ENCODE assay signal across 1 cellular context in the genomic region with DNA sequence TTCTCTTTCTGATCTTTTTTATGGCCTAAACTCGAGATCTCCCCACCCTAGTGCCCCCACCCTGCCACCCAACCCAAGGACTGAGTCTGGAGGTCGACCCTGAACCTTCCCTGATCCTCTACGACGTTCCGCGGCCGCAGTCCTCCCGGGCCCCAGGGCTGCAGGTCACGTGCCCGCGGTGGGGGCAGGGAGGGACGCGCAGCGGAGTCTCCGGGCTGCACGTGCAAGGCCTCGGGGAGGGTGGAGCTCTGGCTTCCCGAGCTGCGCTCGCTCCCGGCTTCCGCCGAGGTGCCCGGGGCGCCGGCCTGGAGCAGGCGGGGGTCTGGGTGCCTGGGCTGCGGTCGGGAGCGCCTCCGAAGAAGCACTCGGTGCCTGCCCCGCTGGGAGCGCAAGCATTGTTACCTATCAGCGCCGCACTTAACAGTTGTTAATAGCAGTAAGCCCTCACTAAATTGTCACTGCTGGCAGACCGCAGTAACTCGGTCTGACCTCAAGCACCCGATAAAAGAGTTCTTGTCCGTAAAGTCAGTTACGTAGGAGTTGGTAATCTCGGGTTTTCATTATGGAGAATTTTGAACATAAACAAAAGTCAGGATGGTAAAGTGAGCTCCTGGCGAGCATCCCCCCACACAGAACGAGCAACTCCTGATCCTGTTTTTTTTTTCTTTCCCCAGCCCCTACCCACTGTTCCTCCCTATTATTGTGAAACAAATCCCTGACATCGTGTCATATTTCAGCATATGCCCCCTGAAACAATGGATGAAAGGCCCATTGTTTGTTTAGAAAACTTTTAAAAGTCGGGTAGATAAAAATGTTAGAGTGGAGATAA.
A peak's percentile ranks its signal among the peaks of the same experiment; 100 is the strongest.
TF ChIP-seq lines count a peak whose summit lies in the region.

No MANE protein-coding gene starts in this region.

TF ChIP-seq in HepG2, 621 proteins besides CTCF, POLR2A, EP300 and RAD21 (continued from another document and continues in another):
- TF ChIP-seq ZNF614 (CRISPR knock-in tag; IDR thresholded peaks at IDR 0.05; ENCODE audit: borderline replicate concordance) (peak; percentile 51; the same call in 1 of the 2 replicates), PRMT3 (CRISPR knock-in tag; IDR thresholded peaks at IDR 0.05; ENCODE audit: borderline replicate concordance, low read depth) (0 out of 2 replicates have a peak, but pooled peaks have one; percentile 59), TOPORS (CRISPR knock-in tag; IDR thresholded peaks at IDR 0.05) (peak; percentile 76; the same call in 1 of the 2 replicates), ZNF678 (CRISPR knock-in tag; IDR thresholded peaks at IDR 0.05) (peak; percentile 80; the same call in 1 of the 2 replicates), ARNTL (CRISPR knock-in tag; IDR thresholded peaks at IDR 0.05) (peak; percentile 99), NFIC (IDR thresholded peaks at IDR 0.05; ENCODE audit: low read length) (peak; percentile 35; the same call in 1 of the 2 replicates), NBN (conservative IDR thresholded peaks at IDR 0.05) (no peak), ZBTB40 (IDR thresholded peaks at IDR 0.05) (no peak), ZBTB40 (CRISPR knock-in tag; IDR thresholded peaks at IDR 0.05) (peak; percentile 57; the same call in 1 of the 2 replicates), ZNF652 (CRISPR knock-in tag; IDR thresholded peaks at IDR 0.05; ENCODE audit: borderline replicate concordance, low read depth) (no peak), ARNT (IDR thresholded peaks at IDR 0.05) (no peak), MIER2 (CRISPR knock-in tag; IDR thresholded peaks at IDR 0.05) (no peak), DR1 (CRISPR knock-in tag; IDR thresholded peaks at IDR 0.05) (peak; percentile 62; the same call in 1 of the 2 replicates), ZNF496 (CRISPR knock-in tag; IDR thresholded peaks at IDR 0.05; ENCODE audit: insufficient replicate concordance) (no peak), ZNF572 (CRISPR knock-in tag; IDR thresholded peaks at IDR 0.05) (0 out of 2 replicates have a peak, but pooled peaks have one; percentile 20), MATR3 (CRISPR knock-in tag; IDR thresholded peaks at IDR 0.05) (no peak), ZNF569 (CRISPR knock-in tag; IDR thresholded peaks at IDR 0.05; ENCODE audit: borderline replicate concordance) (no peak), THAP8 (CRISPR knock-in tag; IDR thresholded peaks at IDR 0.05; ENCODE audit: borderline replicate concordance) (no peak), ZNF441 (CRISPR knock-in tag; IDR thresholded peaks at IDR 0.05; ENCODE audit: borderline replicate concordance) (peak; percentile 78; the same call in 1 of the 2 replicates), ZNF75D (CRISPR knock-in tag; IDR thresholded peaks at IDR 0.05; ENCODE audit: borderline replicate concordance) (no peak), ZNF260 (CRISPR knock-in tag; IDR thresholded peaks at IDR 0.05; ENCODE audit: borderline replicate concordance, low read depth) (no peak), ZNF280D (CRISPR knock-in tag; IDR thresholded peaks at IDR 0.05) (no peak), ZBTB38 (CRISPR knock-in tag; IDR thresholded peaks at IDR 0.05) (peak; percentile 88), ZNF446 (CRISPR knock-in tag; IDR thresholded peaks at IDR 0.05) (no peak), RNF219 (CRISPR knock-in tag; IDR thresholded peaks at IDR 0.05) (no peak; the same call in 1 of the 2 replicates)
- TF ChIP-seq, protein P1, sequence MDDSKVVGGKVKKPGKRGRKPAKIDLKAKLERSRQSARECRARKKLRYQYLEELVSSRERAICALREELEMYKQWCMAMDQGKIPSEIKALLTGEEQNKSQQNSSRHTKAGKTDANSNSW (CRISPR knock-in tag; IDR thresholded peaks at IDR 0.05; ENCODE audit: borderline replicate concordance) = no peak
- TF ChIP-seq, protein P2, sequence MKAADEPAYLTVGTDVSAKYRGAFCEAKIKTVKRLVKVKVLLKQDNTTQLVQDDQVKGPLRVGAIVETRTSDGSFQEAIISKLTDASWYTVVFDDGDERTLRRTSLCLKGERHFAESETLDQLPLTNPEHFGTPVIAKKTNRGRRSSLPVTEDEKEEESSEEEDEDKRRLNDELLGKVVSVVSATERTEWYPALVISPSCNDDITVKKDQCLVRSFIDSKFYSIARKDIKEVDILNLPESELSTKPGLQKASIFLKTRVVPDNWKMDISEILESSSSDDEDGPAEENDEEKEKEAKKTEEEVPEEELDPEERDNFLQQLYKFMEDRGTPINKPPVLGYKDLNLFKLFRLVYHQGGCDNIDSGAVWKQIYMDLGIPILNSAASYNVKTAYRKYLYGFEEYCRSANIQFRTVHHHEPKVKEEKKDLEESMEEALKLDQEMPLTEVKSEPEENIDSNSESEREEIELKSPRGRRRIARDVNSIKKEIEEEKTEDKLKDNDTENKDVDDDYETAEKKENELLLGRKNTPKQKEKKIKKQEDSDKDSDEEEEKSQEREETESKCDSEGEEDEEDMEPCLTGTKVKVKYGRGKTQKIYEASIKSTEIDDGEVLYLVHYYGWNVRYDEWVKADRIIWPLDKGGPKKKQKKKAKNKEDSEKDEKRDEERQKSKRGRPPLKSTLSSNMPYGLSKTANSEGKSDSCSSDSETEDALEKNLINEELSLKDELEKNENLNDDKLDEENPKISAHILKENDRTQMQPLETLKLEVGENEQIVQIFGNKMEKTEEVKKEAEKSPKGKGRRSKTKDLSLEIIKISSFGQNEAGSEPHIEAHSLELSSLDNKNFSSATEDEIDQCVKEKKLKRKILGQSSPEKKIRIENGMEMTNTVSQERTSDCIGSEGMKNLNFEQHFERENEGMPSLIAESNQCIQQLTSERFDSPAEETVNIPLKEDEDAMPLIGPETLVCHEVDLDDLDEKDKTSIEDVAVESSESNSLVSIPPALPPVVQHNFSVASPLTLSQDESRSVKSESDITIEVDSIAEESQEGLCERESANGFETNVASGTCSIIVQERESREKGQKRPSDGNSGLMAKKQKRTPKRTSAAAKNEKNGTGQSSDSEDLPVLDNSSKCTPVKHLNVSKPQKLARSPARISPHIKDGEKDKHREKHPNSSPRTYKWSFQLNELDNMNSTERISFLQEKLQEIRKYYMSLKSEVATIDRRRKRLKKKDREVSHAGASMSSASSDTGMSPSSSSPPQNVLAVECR (CRISPR knock-in tag; IDR thresholded peaks at IDR 0.05; ENCODE audit: borderline replicate concordance) = peak; percentile 87; the same call in 1 of the 2 replicates
- TF ChIP-seq, protein P3, sequence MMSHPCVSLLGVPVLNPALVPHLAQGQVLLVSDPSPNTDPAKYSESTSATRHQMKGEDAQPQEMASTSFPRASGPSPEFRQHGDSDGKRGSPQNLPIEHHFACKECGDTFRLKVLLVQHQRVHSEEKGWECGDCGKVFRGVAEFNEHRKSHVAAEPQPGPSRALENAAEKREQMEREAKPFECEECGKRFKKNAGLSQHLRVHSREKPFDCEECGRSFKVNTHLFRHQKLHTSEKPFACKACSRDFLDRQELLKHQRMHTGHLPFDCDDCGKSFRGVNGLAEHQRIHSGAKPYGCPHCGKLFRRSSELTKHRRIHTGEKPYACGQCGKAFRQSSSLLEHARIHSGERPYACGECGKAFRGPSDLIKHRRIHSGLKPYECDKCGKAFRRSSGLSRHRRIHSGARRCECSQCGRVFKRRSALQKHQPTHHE (CRISPR knock-in tag; IDR thresholded peaks at IDR 0.05; ENCODE audit: borderline replicate concordance) = peak; percentile 59; the same call in 1 of the 2 replicates
- TF ChIP-seq, protein P4, sequence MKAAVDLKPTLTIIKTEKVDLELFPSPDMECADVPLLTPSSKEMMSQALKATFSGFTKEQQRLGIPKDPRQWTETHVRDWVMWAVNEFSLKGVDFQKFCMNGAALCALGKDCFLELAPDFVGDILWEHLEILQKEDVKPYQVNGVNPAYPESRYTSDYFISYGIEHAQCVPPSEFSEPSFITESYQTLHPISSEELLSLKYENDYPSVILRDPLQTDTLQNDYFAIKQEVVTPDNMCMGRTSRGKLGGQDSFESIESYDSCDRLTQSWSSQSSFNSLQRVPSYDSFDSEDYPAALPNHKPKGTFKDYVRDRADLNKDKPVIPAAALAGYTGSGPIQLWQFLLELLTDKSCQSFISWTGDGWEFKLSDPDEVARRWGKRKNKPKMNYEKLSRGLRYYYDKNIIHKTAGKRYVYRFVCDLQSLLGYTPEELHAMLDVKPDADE (CRISPR knock-in tag; IDR thresholded peaks at IDR 0.05) = peak; percentile 88; the same call in 1 of the 2 replicates
